ENCODE assay signal across 13 cellular contexts in genomic region chr12:40820794-40821484, GRCh38.
"Had no signal": no experiment of that assay in that cellular context is flagged by ENCODE, and none has a peak within 500 bp of the region (broad histone marks: within the 10 kb centered on the region; RNA-seq: fewer than 3 reads in every experiment).

No MANE protein-coding gene starts in this region.

- H3K9ac ChIP-seq: parathyroid adenoma had no signal

- H3K4me1 ChIP-seq: ascending aorta, breast epithelium, parathyroid adenoma had no signal

- H3K9me3 ChIP-seq: ascending aorta, neutrophil had no signal

- H3K27me3 ChIP-seq: ascending aorta, breast epithelium, neutrophil had no signal

- H3K36me3 Mint-ChIP-seq: activated naive CD4-positive, alpha-beta T cell treated with anti-CD3 and anti-CD28 coated beads, Interleukin-2, amount 10 ng/mL, durations not matched to agents 7 days and 5 days; natural killer cell; stimulated activated memory B cell treated with anti-CD40 and anti-IgM and Interleukin-4, amounts not matched to agents 10 μg/mL and 1 μg/mL and 100 μg/mL, for 72 hours had no signal

- H3K27me3 Mint-ChIP-seq: activated CD4-positive, alpha-beta memory T cell treated with anti-CD3 and anti-CD28 coated beads, Interleukin-2, amount 10 ng/mL, durations not matched to agents 7 days and 5 days; activated naive CD4-positive, alpha-beta T cell treated with anti-CD3 and anti-CD28 coated beads, Interleukin-2, amount 10 ng/mL, durations not matched to agents 7 days and 5 days; activated T-cell treated with anti-CD3 and anti-CD28 coated beads, Interleukin-2, amount 50 U/mL, for 24 hours; stimulated activated memory B cell treated with anti-CD40 and anti-IgM and Interleukin-4, amounts not matched to agents 10 μg/mL and 1 μg/mL and 100 μg/mL, for 72 hours had no signal

- H3K36me3 ChIP-seq: ascending aorta, breast epithelium, neutrophil had no signal

- DNase-seq: activated CD4-positive, alpha-beta memory T cell treated with anti-CD3 and anti-CD28 coated beads, Interleukin-2, amount 10 ng/mL, durations not matched to agents 7 days and 5 days; activated CD4-positive, alpha-beta T cell treated with anti-CD3 and anti-CD28 coated beads for 4 hours; activated naive CD4-positive, alpha-beta T cell treated with anti-CD3 and anti-CD28 coated beads, Interleukin-2, amount 10 ng/mL, durations not matched to agents 7 days and 5 days; activated T-cell treated with anti-CD3 and anti-CD28 coated beads, Interleukin-2, amount 50 U/mL, for 24 hours; foreskin fibroblast; mesenchymal stem cell; natural killer cell; stimulated activated CD4-positive, alpha-beta T cell treated with anti-CD3 and anti-CD28 coated beads, Interleukin-2, amount 100 ng/mL, for 48 hours had no signal

- H3K27ac ChIP-seq: ascending aorta, breast epithelium, neutrophil, parathyroid adenoma had no signal

- H3K4me1 Mint-ChIP-seq: activated CD4-positive, alpha-beta memory T cell treated with anti-CD3 and anti-CD28 coated beads, Interleukin-2, amount 10 ng/mL, durations not matched to agents 7 days and 5 days; activated naive CD4-positive, alpha-beta T cell treated with anti-CD3 and anti-CD28 coated beads, Interleukin-2, amount 10 ng/mL, durations not matched to agents 7 days and 5 days; natural killer cell; stimulated activated memory B cell treated with anti-CD40 and anti-IgM and Interleukin-4, amounts not matched to agents 10 μg/mL and 1 μg/mL and 100 μg/mL, for 72 hours had no signal

- H3K4me3 Mint-ChIP-seq: activated CD4-positive, alpha-beta memory T cell treated with anti-CD3 and anti-CD28 coated beads, Interleukin-2, amount 10 ng/mL, durations not matched to agents 7 days and 5 days; activated naive CD4-positive, alpha-beta T cell treated with anti-CD3 and anti-CD28 coated beads, Interleukin-2, amount 10 ng/mL, durations not matched to agents 7 days and 5 days; activated T-cell treated with anti-CD3 and anti-CD28 coated beads, Interleukin-2, amount 50 U/mL, for 24 hours; natural killer cell; stimulated activated memory B cell treated with anti-CD40 and anti-IgM and Interleukin-4, amounts not matched to agents 10 μg/mL and 1 μg/mL and 100 μg/mL, for 72 hours had no signal

- H3K79me2 ChIP-seq: parathyroid adenoma had no signal

- H3K4me3 ChIP-seq: ascending aorta, breast epithelium had no signal

- H3K27ac Mint-ChIP-seq: activated CD4-positive, alpha-beta memory T cell treated with anti-CD3 and anti-CD28 coated beads, Interleukin-2, amount 10 ng/mL, durations not matched to agents 7 days and 5 days; activated naive CD4-positive, alpha-beta T cell treated with anti-CD3 and anti-CD28 coated beads, Interleukin-2, amount 10 ng/mL, durations not matched to agents 7 days and 5 days; activated T-cell treated with anti-CD3 and anti-CD28 coated beads, Interleukin-2, amount 50 U/mL, for 24 hours; natural killer cell; stimulated activated memory B cell treated with anti-CD40 and anti-IgM and Interleukin-4, amounts not matched to agents 10 μg/mL and 1 μg/mL and 100 μg/mL, for 72 hours had no signal
